18 cellular contexts compared by ENCODE assay signal in the genomic region with DNA sequence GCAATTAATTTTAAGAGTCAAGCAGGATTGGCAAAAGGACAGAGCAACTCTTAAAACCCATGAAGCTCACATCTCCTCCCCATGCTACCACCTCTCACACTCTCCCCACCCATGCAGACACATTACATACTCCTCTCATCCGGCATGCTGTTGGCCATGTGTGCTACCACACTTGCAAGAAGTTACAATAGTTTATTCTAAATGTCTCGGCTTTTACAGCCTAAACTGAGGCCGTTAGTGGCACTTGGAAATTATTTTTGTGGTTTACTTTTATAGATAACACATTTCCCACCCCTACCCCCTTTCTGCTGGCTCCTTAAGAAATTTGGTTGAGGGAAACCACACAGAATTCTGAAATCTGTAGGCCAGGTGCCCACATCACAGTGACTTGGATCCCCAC.
DNase-seq lines count a peak whose midpoint lies in the region; ATAC-seq and TF ChIP-seq lines count a peak whose summit lies in the region.
"Had no signal": no experiment of that assay in that cellular context is flagged by ENCODE, and none has a peak within 500 bp of the region (broad histone marks: within the 10 kb centered on the region; RNA-seq: fewer than 3 reads in every experiment).

No MANE protein-coding gene starts in this region.

- peaks cover 7% of the 10 kb centered on the region for H3K27me3 Mint-ChIP-seq in activated T-cell treated with anti-CD3 and anti-CD28 coated beads, Interleukin-2, amount 50 U/mL, for 72 hours (ENCODE audit: low read depth)

- H4K20me1 ChIP-seq in DND-41 (ENCODE audit: insufficient read depth, low read length): no peaks in the 10 kb centered on the region
- H4K20me1 ChIP-seq: BLaER1 had no signal

- H3K27ac ChIP-seq in DND-41 (ENCODE audit: low read length) (no peak overlapping the region), SK-N-MC (peak overlapping the region; percentile 76), gastrocnemius medialis (no peak overlapping the region)
- H3K27ac ChIP-seq: 22Rv1, A549, BLaER1, HL-60 had no signal

- H3K9ac ChIP-seq in DND-41 (ENCODE audit: low read depth, low read length) (no peak overlapping the region), SK-N-MC (ENCODE audit: insufficient read length) (no peak overlapping the region)
- H3K9ac ChIP-seq: BLaER1 had no signal

- in situ Hi-C loops in gastrocnemius medialis (cut with MboI; ENCODE audit: low sequenced_read_pairs in 4 of 4): no loop called here

- no peak overlapping the region for H3K4me3 Mint-ChIP-seq in activated T-cell treated with anti-CD3 and anti-CD28 coated beads, Interleukin-2, amount 50 U/mL, for 72 hours
- H3K4me3 Mint-ChIP-seq: CD14-positive monocyte; CD4-positive, alpha-beta memory T cell; GM23338 had no signal

- H3K9me3 ChIP-seq in DND-41 (ENCODE audit: insufficient read depth, low read length, severe bottlenecking) (no peaks in the 10 kb centered on the region), SK-N-MC (ENCODE audit: low read depth, low read length) (no peaks in the 10 kb centered on the region), gastrocnemius medialis (no peaks in the 10 kb centered on the region)
- H3K9me3 ChIP-seq: A549 had no signal

- intact Hi-C loops in gastrocnemius medialis (cut with DNase I; ENCODE audit: low total_unique reads): no loop called here

- peaks cover 0 to 3% of the 10 kb centered on the region in 2 donors for H3K9me3 Mint-ChIP-seq in activated T-cell treated with anti-CD3 and anti-CD28 coated beads, Interleukin-2, amount 50 U/mL, for 72 hours
- H3K9me3 Mint-ChIP-seq: GM23338 had no signal

- H3K27ac Mint-ChIP-seq in activated T-cell treated with anti-CD3 and anti-CD28 coated beads, Interleukin-2, amount 50 U/mL, for 72 hours: no peak overlapping the region
- H3K27ac Mint-ChIP-seq: CD14-positive monocyte; CD4-positive, alpha-beta memory T cell; GM23338 had no signal

- H3K4me1 ChIP-seq in DND-41 (ENCODE audit: insufficient read depth, low read length) (peaks cover 21% of the 10 kb centered on the region), gastrocnemius medialis (no peaks in the 10 kb centered on the region)
- H3K4me1 ChIP-seq: A549 had no signal

- CTCF ChIA-PET in HEK293T (lab: Yijun Ruan, JAX): no interaction called here

- H3K4me1 Mint-ChIP-seq in activated T-cell treated with anti-CD3 and anti-CD28 coated beads, Interleukin-2, amount 50 U/mL, for 72 hours (ENCODE audit: low read depth): peaks cover 10% of the 10 kb centered on the region
- H3K4me1 Mint-ChIP-seq: CD14-positive monocyte; CD4-positive, alpha-beta memory T cell had no signal

- ATAC-seq in DND-41 (ENCODE audit: insufficient read depth, low read depth): peak; percentile 97
- ATAC-seq in activated T-cell treated with anti-CD3 and anti-CD28 coated beads, Interleukin-2, amount 50 U/mL, for 72 hours (replicated peaks in 1 of 2): no peak
- no peak for ATAC-seq in gastrocnemius medialis
- no peak for ATAC-seq in HG03432 (IDR thresholded peaks at IDR 0.05; ENCODE audit: unreplicated experiment)
- ATAC-seq: A549, GM23338, K562 had no signal

- TF ChIP-seq CTCF in DND-41 (IDR thresholded peaks at IDR 0.05; ENCODE audit: borderline replicate concordance, extremely low read depth, low read length, poor library complexity, severe bottlenecking) (no peak), gastrocnemius medialis (IDR thresholded peaks at IDR 0.05 in 4 of 5, conservative IDR thresholded peaks at IDR 0.05 in 1 of 5) (no peak)

- no peaks in the 10 kb centered on the region for H3K79me2 ChIP-seq in DND-41 (ENCODE audit: insufficient read depth, low read length)

- H3K36me3 Mint-ChIP-seq in activated T-cell treated with anti-CD3 and anti-CD28 coated beads, Interleukin-2, amount 50 U/mL, for 72 hours (ENCODE audit: insufficient read depth in 2 of 2): no peaks in the 10 kb centered on the region
- H3K36me3 Mint-ChIP-seq: CD14-positive monocyte; CD4-positive, alpha-beta memory T cell had no signal

- no peak for TF ChIP-seq POLR2A in gastrocnemius medialis (IDR thresholded peaks at IDR 0.05)

- DNase-seq in DND-41: peak; percentile 78
- peak; percentile 33 for DNase-seq in LoVo (ENCODE audit: low spot score)
- DNase-seq in SK-N-MC (ENCODE audit: low read depth, low spot score): peak; percentile 35
- peak; percentile 49 for DNase-seq in astrocyte of the hippocampus (ENCODE audit: low read depth, low spot score)
- no peak for DNase-seq in activated T-cell treated with anti-CD3 and anti-CD28 coated beads, Interleukin-2, amount 50 U/mL, for 72 hours
- DNase-seq in HEK293T (ENCODE audit: extremely low spot score): no peak
- no peak for DNase-seq in gastrocnemius medialis
- DNase-seq: Calu3; CD4-positive, alpha-beta memory T cell; HCEC 1CT had no signal

- POLR2A ChIA-PET in HEK293T (lab: Yijun Ruan, JAX): no interaction called here

- H3K4me3 ChIP-seq in DND-41 (ENCODE audit: low read depth in 1 of 2, low read length in 2 of 2): no peak overlapping the region
- H3K4me3 ChIP-seq in SK-N-MC: peak overlapping the region; percentile 30; the same call in 1 of the 2 replicates
- no peak overlapping the region for H3K4me3 ChIP-seq in gastrocnemius medialis
- H3K4me3 ChIP-seq: A549, BLaER1, GM23338, K562 had no signal

- H3K27me3 ChIP-seq in DND-41 (ENCODE audit: insufficient read depth, low read length, poor library complexity): peaks cover 5% of the 10 kb centered on the region
- no peaks in the 10 kb centered on the region for H3K27me3 ChIP-seq in gastrocnemius medialis
- H3K27me3 ChIP-seq: BLaER1 had no signal

- H3K4me2 ChIP-seq in DND-41 (ENCODE audit: insufficient read depth, low read length): peak overlapping the region; percentile 40; the same call in 1 of the 2 replicates
- H3K4me2 ChIP-seq: A549, BLaER1, GM23338 had no signal

- H2AFZ ChIP-seq in DND-41 (ENCODE audit: low read depth, low read length): no peak overlapping the region
- H2AFZ ChIP-seq: GM23338 had no signal

- H3K36me3 ChIP-seq in DND-41 (ENCODE audit: insufficient read depth, low read length) (no peaks in the 10 kb centered on the region), SK-N-MC (ENCODE audit: insufficient read depth, low read length) (no peaks in the 10 kb centered on the region), gastrocnemius medialis (no peaks in the 10 kb centered on the region)
- H3K36me3 ChIP-seq: BLaER1 had no signal

TF ChIP-seq in HEK293T, 16 proteins besides CTCF, POLR2A, EP300 and RAD21:
- TF ChIP-seq ELF4 (IDR thresholded peaks at IDR 0.05) (no peak), FOXM1 (IDR thresholded peaks at IDR 0.05; ENCODE audit: borderline replicate concordance) (no peak), TARDBP (IDR thresholded peaks at IDR 0.05) (no peak), ZNF384 (IDR thresholded peaks at IDR 0.05) (no peak)

Comparison
In these comparisons a context has a peak if more than half of its experiments do, and no peak if none do; other contexts are left out.
1. DNase-seq: peak in DND-41 (single experiment), LoVo (single experiment), SK-N-MC (single experiment) and astrocyte of the hippocampus (single experiment); none in activated T-cell treated with anti-CD3 and anti-CD28 coated beads, Interleukin-2, amount 50 U/mL, for 72 hours (0 of 2), HEK293T (single experiment) and gastrocnemius medialis (0 of 2).